In genomic region chr5:165108809-165109208, GRCh38 we compare ENCODE assay signal across 2 cellular contexts.
TF ChIP-seq lines count a peak whose summit lies in the region.

No MANE protein-coding gene starts in this region.

TF ChIP-seq in GM23338, 12 proteins besides CTCF, POLR2A, EP300 and RAD21 (continued from another document):
- TF ChIP-seq ZNF462 (CRISPR knock-in tag; IDR thresholded peaks at IDR 0.05) (no peak), ZNF331 (CRISPR knock-in tag; IDR thresholded peaks at IDR 0.05; ENCODE audit: low read depth) (no peak), ETS1 (IDR thresholded peaks at IDR 0.05) (no peak), STAT1 (IDR thresholded peaks at IDR 0.05; ENCODE audit: unreplicated experiment) (no peak), CREB1 (CRISPR knock-in tag; IDR thresholded peaks at IDR 0.05; ENCODE audit: low read depth) (no peak), REST (IDR thresholded peaks at IDR 0.05; ENCODE audit: unreplicated experiment) (no peak), ZNF114 (CRISPR knock-in tag; IDR thresholded peaks at IDR 0.05) (no peak), NANOG (IDR thresholded peaks at IDR 0.05; ENCODE audit: borderline replicate concordance) (no peak), EZH2phosphoT487 (IDR thresholded peaks at IDR 0.05; ENCODE audit: unreplicated experiment) (no peak), JUNB (IDR thresholded peaks at IDR 0.05; ENCODE audit: unreplicated experiment) (no peak)

TF ChIP-seq in GM12878, 131 proteins besides CTCF, POLR2A, EP300 and RAD21:
- TF ChIP-seq CUX1 (IDR thresholded peaks at IDR 0.05; ENCODE audit: insufficient replicate concordance, low read depth, low read length): no peak
- no peak for TF ChIP-seq EZH2 (IDR thresholded peaks at IDR 0.05; ENCODE audit: borderline replicate concordance, control insufficient read depth, low read depth, low read length)
- no peak for TF ChIP-seq TAF1 (IDR thresholded peaks at IDR 0.05; ENCODE audit: borderline replicate concordance, low read depth, low read length)
- no peak for TF ChIP-seq BRCA1 (IDR thresholded peaks at IDR 0.05; ENCODE audit: low read depth, low read length)
- TF ChIP-seq NR2C2 (IDR thresholded peaks at IDR 0.05; ENCODE audit: borderline replicate concordance, control insufficient read depth, insufficient read length, low read depth): no peak
- TF ChIP-seq ZBTB11 (CRISPR knock-in tag; IDR thresholded peaks at IDR 0.05): no peak
- TF ChIP-seq IKZF2 (IDR thresholded peaks at IDR 0.05): no peak
- TF ChIP-seq SREBF2 (IDR thresholded peaks at IDR 0.05; ENCODE audit: low read length): no peak
- no peak for TF ChIP-seq NFXL1 (IDR thresholded peaks at IDR 0.05; ENCODE audit: borderline replicate concordance)
- no peak for TF ChIP-seq ZSCAN29 (IDR thresholded peaks at IDR 0.05)
- no peak for TF ChIP-seq GABPA (IDR thresholded peaks at IDR 0.05; ENCODE audit: low read depth)
- TF ChIP-seq CBX3 (IDR thresholded peaks at IDR 0.05; ENCODE audit: borderline replicate concordance, low read depth): no peak
- TF ChIP-seq LARP7 (IDR thresholded peaks at IDR 0.05): no peak
- no peak for TF ChIP-seq HDAC2 (IDR thresholded peaks at IDR 0.05)
- no peak for TF ChIP-seq SMC3 (IDR thresholded peaks at IDR 0.05; ENCODE audit: borderline replicate concordance, low read length)
- no peak for TF ChIP-seq SMARCA5 (IDR thresholded peaks at IDR 0.05)
- TF ChIP-seq ZBTB40 (IDR thresholded peaks at IDR 0.05; ENCODE audit: borderline replicate concordance): no peak
- TF ChIP-seq KLF5 (IDR thresholded peaks at IDR 0.05; ENCODE audit: partially characterized antibody): no peak
- no peak for TF ChIP-seq SUPT20H (IDR thresholded peaks at IDR 0.05; ENCODE audit: borderline replicate concordance, control insufficient read depth, low read depth, low read length)
- TF ChIP-seq ATF2 (IDR thresholded peaks at IDR 0.05; ENCODE audit: low read length): no peak
